8 cellular contexts compared by ENCODE assay signal in the genomic region with DNA sequence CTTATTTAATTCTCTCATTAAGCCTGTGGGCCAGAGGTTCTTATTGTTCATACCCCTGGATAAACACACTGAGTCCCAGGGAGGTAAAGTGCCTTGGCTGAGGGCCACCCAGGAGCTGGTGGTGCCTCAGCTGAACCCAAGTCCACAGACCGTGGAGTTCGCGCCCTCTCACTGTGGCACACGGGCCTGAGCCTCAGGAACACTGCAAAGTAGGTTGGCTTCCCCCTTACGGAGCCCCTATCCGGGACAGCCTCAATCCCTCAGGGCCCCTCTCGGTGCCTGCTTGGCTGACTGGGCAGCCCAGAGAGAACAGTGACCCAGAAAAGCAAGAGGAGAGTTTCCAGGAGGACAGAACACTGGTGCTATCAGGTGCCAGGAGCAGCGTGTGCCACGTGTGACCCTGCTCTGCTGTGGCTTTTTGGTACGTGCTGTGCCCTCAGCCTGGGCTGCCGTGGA. TPM values are rescaled to one million over a fixed set of nuclear protein-coding genes. Genes with fewer than 3 reads are reported as not detected.
A peak's percentile ranks its signal among the peaks of the same experiment; 100 is the strongest.
DNase-seq lines count a peak whose midpoint lies in the region; ATAC-seq lines count a peak whose summit lies in the region.
"Not testable (repeated sequence)": the region's sequence is repeated elsewhere in the genome, so short reads cannot be mapped to it uniquely, and the experiment has no call there.

No MANE protein-coding gene starts in this region.

- DNase-seq in C1 segment of cervical spinal cord (lab: John Stamatoyannopoulos, UW) (peak in 10 of 14 donors; percentile 15 to 88 (median 70)), right cardiac atrium (peak; percentile 55 to 82 (median 80))
- DNase-seq in T-helper 2 cell treated with Interferon-gamma antibody and Interleukin-4, amounts not matched to agents 5 μg/mL and 100 μg/mL, for 36 hours (ENCODE audit: low spot score); activated naive CD8-positive, alpha-beta T cell treated with anti-CD3 and anti-CD28 coated beads for 36 hours; naive thymus-derived CD8-positive, alpha-beta T cell; stimulated activated naive CD8-positive, alpha-beta T cell treated with anti-CD3 and anti-CD28 coated beads, Interleukin-15, Interleukin-2, amounts not matched to agents 100 U/mL and 50 U/mL, for 24 hours: not testable (repeated sequence)

- WGBS in right cardiac atrium: 62% methylated on average over 11 of the region's 11 CpGs

- H3K27ac ChIP-seq in duodenal mucosa (ENCODE audit: low read depth, low read length) (peak overlapping the region; percentile 23), right cardiac atrium (ENCODE audit: low read length) (peak overlapping the region; percentile 97)

- peaks cover 18 to 46% (median 31%) of the 10 kb centered on the region in 3 donors for H3K4me1 Mint-ChIP-seq in IgD-negative memory B cell
- H3K4me1 Mint-ChIP-seq in T-helper 2 cell treated with Interferon-gamma antibody and Interleukin-4, amounts not matched to agents 5 μg/mL and 100 μg/mL, for 36 hours (ENCODE audit: low read depth): peaks cover 45% of the 10 kb centered on the region
- peaks cover 49% of the 10 kb centered on the region for H3K4me1 Mint-ChIP-seq in activated naive CD8-positive, alpha-beta T cell treated with anti-CD3 and anti-CD28 coated beads for 36 hours
- peaks cover 19 to 59% (median 38%) of the 10 kb centered on the region in 4 donors for H3K4me1 Mint-ChIP-seq in naive thymus-derived CD8-positive, alpha-beta T cell

- not testable (repeated sequence) for H3K9me3 ChIP-seq in duodenal mucosa (ENCODE audit: control insufficient read depth in 1 of 2, low read length in 2 of 2); right cardiac atrium (ENCODE audit: control insufficient read depth, low read length)

- not testable (repeated sequence) for H3K36me3 Mint-ChIP-seq in IgD-negative memory B cell; activated naive CD8-positive, alpha-beta T cell treated with anti-CD3 and anti-CD28 coated beads for 36 hours; naive thymus-derived CD8-positive, alpha-beta T cell
- H3K36me3 Mint-ChIP-seq in T-helper 2 cell treated with Interferon-gamma antibody and Interleukin-4, amounts not matched to agents 5 μg/mL and 100 μg/mL, for 36 hours (ENCODE audit: low read depth): peaks cover 16% of the 10 kb centered on the region

- not testable (repeated sequence) for H3K27me3 Mint-ChIP-seq in IgD-negative memory B cell; T-helper 2 cell treated with Interferon-gamma antibody and Interleukin-4, amounts not matched to agents 5 μg/mL and 100 μg/mL, for 36 hours (ENCODE audit: low read depth); activated naive CD8-positive, alpha-beta T cell treated with anti-CD3 and anti-CD28 coated beads for 36 hours; naive thymus-derived CD8-positive, alpha-beta T cell

- not testable (repeated sequence) for H3K4me3 ChIP-seq in duodenal mucosa (ENCODE audit: low read depth in 1 of 2, low read length in 2 of 2); right cardiac atrium (ENCODE audit: low read length)

- POLR2A ChIA-PET in naive thymus-derived CD8-positive, alpha-beta T cell (lab: Charles Lee): interaction anchor here (5.8 kb wide), 1 partner anchor 29 kb away, joined by 45 read pairs; no protein-coding TSS in a partner anchor

- intact Hi-C loops in right cardiac atrium (cut with DNase I): not testable (repeated sequence)

- peaks cover 6 to 12% of the 10 kb centered on the region in 2 donors for H3K4me1 ChIP-seq in duodenal mucosa (ENCODE audit: control insufficient read depth in 1 of 2, insufficient read depth in 2 of 2, low read length in 2 of 2)
- H3K4me1 ChIP-seq in right cardiac atrium (ENCODE audit: control insufficient read depth, insufficient read depth, low read length): not testable (repeated sequence)

- ATAC-seq in right cardiac atrium: peak; percentile 88 to 92
- not testable (repeated sequence) for ATAC-seq in naive thymus-derived CD8-positive, alpha-beta T cell
- ATAC-seq in stimulated activated naive CD8-positive, alpha-beta T cell treated with anti-CD3 and anti-CD28 coated beads, Interleukin-15, Interleukin-2, amounts not matched to agents 100 U/mL and 50 U/mL, for 24 hours: peak; percentile 2

- not testable (repeated sequence) for H3K36me3 ChIP-seq in duodenal mucosa (ENCODE audit: control insufficient read depth in 1 of 2, insufficient read depth in 2 of 2, low read length in 2 of 2)

- peak overlapping the region; percentile 78 to 96 (median 90) for H3K27ac Mint-ChIP-seq in IgD-negative memory B cell
- peak overlapping the region; percentile 72 for H3K27ac Mint-ChIP-seq in T-helper 2 cell treated with Interferon-gamma antibody and Interleukin-4, amounts not matched to agents 5 μg/mL and 100 μg/mL, for 36 hours
- H3K27ac Mint-ChIP-seq in activated naive CD8-positive, alpha-beta T cell treated with anti-CD3 and anti-CD28 coated beads for 36 hours: peak overlapping the region; percentile 79
- peak overlapping the region in 9 of 10 donors; percentile 43 to 94 (median 81) for H3K27ac Mint-ChIP-seq in naive thymus-derived CD8-positive, alpha-beta T cell

- not testable (repeated sequence) for H3K9me3 Mint-ChIP-seq in IgD-negative memory B cell; T-helper 2 cell treated with Interferon-gamma antibody and Interleukin-4, amounts not matched to agents 5 μg/mL and 100 μg/mL, for 36 hours; activated naive CD8-positive, alpha-beta T cell treated with anti-CD3 and anti-CD28 coated beads for 36 hours; naive thymus-derived CD8-positive, alpha-beta T cell

- H3K27me3 ChIP-seq in duodenal mucosa (ENCODE audit: control insufficient read depth in 1 of 2, insufficient read depth in 2 of 2, low read length in 2 of 2); right cardiac atrium (ENCODE audit: control insufficient read depth, insufficient read depth): not testable (repeated sequence)

- H3K9ac ChIP-seq in duodenal mucosa (ENCODE audit: low read depth in 1 of 2, low read length in 2 of 2): not testable (repeated sequence)

- H3K4me3 Mint-ChIP-seq in IgD-negative memory B cell: peak overlapping the region in 2 of 4 donors; percentile 12 to 32
- not testable (repeated sequence) for H3K4me3 Mint-ChIP-seq in T-helper 2 cell treated with Interferon-gamma antibody and Interleukin-4, amounts not matched to agents 5 μg/mL and 100 μg/mL, for 36 hours; activated naive CD8-positive, alpha-beta T cell treated with anti-CD3 and anti-CD28 coated beads for 36 hours
- peak overlapping the region in 2 of 10 donors; percentile 40 to 52 for H3K4me3 Mint-ChIP-seq in naive thymus-derived CD8-positive, alpha-beta T cell

RNA-seq across cellular contexts. Expression of a gene that starts 12.5 kb away (rescaled TPM):
- 80.0 TPM for polyA plus RNA-seq in IgD-negative memory B cell
- 100 to 1,000 TPM; 120 to 134 TPM for total RNA-seq in activated naive CD8-positive, alpha-beta T cell treated with anti-CD3 and anti-CD28 coated beads for 36 hours
- total RNA-seq in right cardiac atrium: 10 to 100 TPM; 73.9 to 98.3 (median 93.0) TPM
- 97.6 TPM for polyA plus RNA-seq in right cardiac atrium
- 10 to 100 TPM; 72.4 to 72.7 TPM for total RNA-seq in naive thymus-derived CD8-positive, alpha-beta T cell
- polyA plus RNA-seq in naive thymus-derived CD8-positive, alpha-beta T cell: 100 to 1,000 TPM in 1 of 3 donors, 10 to 100 TPM in 2; 89.0 to 125 (median 94.6) TPM

RNA-seq across cellular contexts. Expression of a gene that starts 55.6 kb away (rescaled TPM):
- polyA plus RNA-seq in IgD-negative memory B cell (0.33 TPM), right cardiac atrium (0.23 TPM)
- 1 to 10 TPM; 5.9 to 6.0 TPM for total RNA-seq in activated naive CD8-positive, alpha-beta T cell treated with anti-CD3 and anti-CD28 coated beads for 36 hours
- total RNA-seq in right cardiac atrium: under 1 TPM; 0.21 to 0.86 (median 0.41) TPM
- total RNA-seq in naive thymus-derived CD8-positive, alpha-beta T cell: 1 to 10 TPM; 6.4 to 6.9 TPM
- 1 to 10 TPM in 2 of 3 donors, under 1 TPM in 1; 0.61 to 2.6 (median 1.5) TPM for polyA plus RNA-seq in naive thymus-derived CD8-positive, alpha-beta T cell

RNA-seq across cellular contexts. Expression of a gene that starts 55.9 kb away (rescaled TPM):
- polyA plus RNA-seq in IgD-negative memory B cell: 10.6 TPM
- total RNA-seq in activated naive CD8-positive, alpha-beta T cell treated with anti-CD3 and anti-CD28 coated beads for 36 hours: 1 to 10 TPM; 5.0 to 5.2 TPM
- total RNA-seq in right cardiac atrium: 1 to 10 TPM; 4.7 to 9.3 (median 6.8) TPM
- 2.8 TPM for polyA plus RNA-seq in right cardiac atrium
- 10 to 100 TPM; 12.1 to 15.1 TPM for total RNA-seq in naive thymus-derived CD8-positive, alpha-beta T cell
- 10 to 100 TPM; 10.4 to 13.7 (median 12.9) TPM for polyA plus RNA-seq in naive thymus-derived CD8-positive, alpha-beta T cell
